ENCODE assay signal across 35 cellular contexts in the genomic region with DNA sequence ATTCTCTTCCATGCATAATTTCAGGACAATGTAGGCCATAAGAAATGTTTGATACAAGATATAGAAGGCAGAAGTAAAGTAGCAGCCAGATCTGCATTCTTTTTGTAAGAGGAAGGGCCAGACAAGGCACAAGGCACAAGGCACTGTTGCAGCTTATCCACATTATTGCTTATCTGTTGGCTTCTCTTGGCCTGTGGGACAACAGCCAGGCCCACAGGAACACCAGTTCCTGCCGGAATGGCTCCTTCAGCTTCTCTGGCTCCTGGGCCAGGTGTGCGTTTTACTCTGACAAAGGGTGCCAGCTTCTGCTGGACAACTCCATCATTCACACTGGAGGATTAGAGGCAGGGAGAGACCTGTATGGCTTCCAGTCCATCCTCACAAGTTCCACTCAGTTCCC.
"Had no signal": no experiment of that assay in that cellular context is flagged by ENCODE, and none has a peak within 500 bp of the region (broad histone marks: within the 10 kb centered on the region; RNA-seq: fewer than 3 reads in every experiment).

No MANE protein-coding gene starts in this region.

- FAIRE-seq: TTC549 had no signal

- H3K27ac Mint-ChIP-seq: activated B cell treated with CpG ODN at 0.5 μM for 24 hours; activated CD4-positive, alpha-beta memory T cell treated with anti-CD3 and anti-CD28 coated beads for 36 hours; activated CD4-positive, alpha-beta T cell treated with anti-CD3 and anti-CD28 coated beads, Interleukin-2, amount 10 ng/mL, durations not matched to agents 24 days and 14 days; activated CD8-positive, alpha-beta T cell treated with anti-CD3 and anti-CD28 coated beads for 36 hours; activated naive CD4-positive, alpha-beta T cell treated with anti-CD3 and anti-CD28 coated beads for 36 hours; activated naive CD4-positive, alpha-beta T cell treated with anti-CD3 and anti-CD28 coated beads, Interleukin-2, amount 50 U/mL, for 72 hours; activated naive CD8-positive, alpha-beta T cell treated with anti-CD3 and anti-CD28 coated beads for 36 hours; activated T-cell treated with anti-CD3 and anti-CD28 coated beads, Interleukin-2, amount 50 U/mL, for 72 hours; activated T-helper 1 cell treated with anti-CD3 and anti-CD28 coated beads, Interleukin-12 subunit alpha, Interleukin-12 subunit beta, Interleukin-2, Interleukin-4 antibody, amounts not matched to agents 30 ng/mL and 10 ng/mL and 1 ng/mL, durations not matched to agents 14 hours and 24 hours and 36 hours; activated T-helper 17 cell treated with anti-CD3 and anti-CD28 coated beads, Interleukin-2, amount 50 U/mL, for 72 hours; T-helper 1 cell treated with Interleukin-12 subunit alpha and Interleukin-12 subunit beta and Interleukin-4 antibody, amounts not matched to agents 30 μg/mL and 1 μg/mL, for 36 hours; T-helper 2 cell treated with Interferon-gamma antibody and Interleukin-4, amounts not matched to agents 5 μg/mL and 100 μg/mL, for 36 hours had no signal

- H3K27ac ChIP-seq: adrenal gland, brain microvascular endothelial cell, breast epithelium, VCaP had no signal

- H3K27me3 ChIP-seq: adrenal gland, brain microvascular endothelial cell, breast epithelium had no signal

- H3K4me3 ChIP-seq: adrenal gland, breast epithelium had no signal

- ATAC-seq: activated CD8-positive, alpha-beta T cell treated with anti-CD3 and anti-CD28 coated beads for 36 hours; activated naive CD4-positive, alpha-beta T cell treated with anti-CD3 and anti-CD28 coated beads, Interleukin-2, amount 50 U/mL, for 72 hours; activated T-cell treated with anti-CD3 and anti-CD28 coated beads, Interleukin-2, amount 50 U/mL, for 4 hours; activated T-cell treated with anti-CD3 and anti-CD28 coated beads, Interleukin-2, amount 50 U/mL, for 72 hours; activated T-helper 17 cell treated with anti-CD3 and anti-CD28 coated beads, Interleukin-2, amount 50 U/mL, for 72 hours had no signal

- DNase-seq: activated B cell treated with CpG ODN at 0.5 μM for 24 hours; activated CD4-positive, alpha-beta memory T cell treated with anti-CD3 and anti-CD28 coated beads for 36 hours; activated CD4-positive, alpha-beta T cell treated with anti-CD3 and anti-CD28 coated beads for 4 hours; activated CD4-positive, alpha-beta T cell treated with anti-CD3 and anti-CD28 coated beads, Interleukin-2, amount 10 ng/mL, durations not matched to agents 24 days and 14 days; activated CD4-positive, alpha-beta T cell treated with anti-CD3 and anti-CD28 coated beads, Interleukin-2, amount 50 U/mL, for 1 hour; activated CD4-positive, alpha-beta T cell treated with anti-CD3 and anti-CD28 coated beads, Interleukin-2, amount 50 U/mL, for 4 hours; activated CD4-positive, CD25-positive, alpha-beta regulatory T cell treated with anti-CD3 and anti-CD28 coated beads, Interleukin-2, amount 50 U/mL, for 72 hours; activated CD8-positive, alpha-beta memory T cell treated with anti-CD3 and anti-CD28 coated beads, Interleukin-2, amount 50 U/mL, for 4 hours; activated CD8-positive, alpha-beta T cell treated with anti-CD3 and anti-CD28 coated beads for 36 hours; activated effector memory CD4-positive, alpha-beta T cell treated with anti-CD3 and anti-CD28 coated beads, Interleukin-2, amount 50 U/mL, for 16 hours; activated gamma-delta T cell treated with Interleukin-2 at 50 U/mL for 16 hours; activated naive CD4-positive, alpha-beta T cell; activated naive CD4-positive, alpha-beta T cell treated with anti-CD3 and anti-CD28 coated beads for 36 hours; activated naive CD4-positive, alpha-beta T cell treated with anti-CD3 and anti-CD28 coated beads, Interleukin-2, amount 50 U/mL, for 16 hours; activated naive CD8-positive, alpha-beta T cell treated with anti-CD3 and anti-CD28 coated beads for 36 hours; activated T-cell treated with anti-CD3 and anti-CD28 coated beads for 4 hours; activated T-cell treated with anti-CD3 and anti-CD28 coated beads, Interleukin-2, amount 50 U/mL, for 1 hour; activated T-cell treated with anti-CD3 and anti-CD28 coated beads, Interleukin-2, amount 50 U/mL, for 4 hours; activated T-cell treated with anti-CD3 and anti-CD28 coated beads, Interleukin-2, amount 50 U/mL, for 72 hours; adrenal gland; amniotic stem cell; aorta; brain microvascular endothelial cell; central memory CD4-positive, alpha-beta T cell; T-helper 1 cell; T-helper 2 cell; T-helper 9 cell had no signal

- H3K4me1 ChIP-seq: adrenal gland, breast epithelium had no signal

- H3K27me3 Mint-ChIP-seq: activated B cell treated with CpG ODN at 0.5 μM for 24 hours; activated CD4-positive, alpha-beta memory T cell treated with anti-CD3 and anti-CD28 coated beads for 36 hours; activated CD4-positive, alpha-beta T cell treated with anti-CD3 and anti-CD28 coated beads, Interleukin-2, amount 10 ng/mL, durations not matched to agents 24 days and 14 days; activated CD8-positive, alpha-beta T cell treated with anti-CD3 and anti-CD28 coated beads for 36 hours; activated naive CD8-positive, alpha-beta T cell treated with anti-CD3 and anti-CD28 coated beads for 36 hours; activated T-helper 17 cell treated with anti-CD3 and anti-CD28 coated beads, Interleukin-2, amount 50 U/mL, for 72 hours had no signal

- H3K4me3 Mint-ChIP-seq: activated B cell treated with CpG ODN at 0.5 μM for 24 hours; activated CD4-positive, alpha-beta memory T cell treated with anti-CD3 and anti-CD28 coated beads for 36 hours; activated CD4-positive, alpha-beta T cell treated with anti-CD3 and anti-CD28 coated beads, Interleukin-2, amount 10 ng/mL, durations not matched to agents 24 days and 14 days; activated CD8-positive, alpha-beta T cell treated with anti-CD3 and anti-CD28 coated beads for 36 hours; activated naive CD4-positive, alpha-beta T cell treated with anti-CD3 and anti-CD28 coated beads for 36 hours; activated naive CD8-positive, alpha-beta T cell treated with anti-CD3 and anti-CD28 coated beads for 36 hours; activated T-cell treated with anti-CD3 and anti-CD28 coated beads, Interleukin-2, amount 50 U/mL, for 4 hours; activated T-cell treated with anti-CD3 and anti-CD28 coated beads, Interleukin-2, amount 50 U/mL, for 72 hours; activated T-helper 1 cell treated with anti-CD3 and anti-CD28 coated beads, Interleukin-12 subunit alpha, Interleukin-12 subunit beta, Interleukin-2, Interleukin-4 antibody, amounts not matched to agents 30 ng/mL and 10 ng/mL and 1 ng/mL, durations not matched to agents 14 hours and 24 hours and 36 hours; activated T-helper 17 cell treated with anti-CD3 and anti-CD28 coated beads, Interleukin-2, amount 50 U/mL, for 72 hours; T-helper 1 cell treated with Interleukin-12 subunit alpha and Interleukin-12 subunit beta and Interleukin-4 antibody, amounts not matched to agents 30 μg/mL and 1 μg/mL, for 36 hours; T-helper 2 cell treated with Interferon-gamma antibody and Interleukin-4, amounts not matched to agents 5 μg/mL and 100 μg/mL, for 36 hours had no signal

- H3K4me1 Mint-ChIP-seq: activated B cell treated with CpG ODN at 0.5 μM for 24 hours; activated CD4-positive, alpha-beta T cell treated with anti-CD3 and anti-CD28 coated beads, Interleukin-2, amount 10 ng/mL, durations not matched to agents 24 days and 14 days; activated naive CD8-positive, alpha-beta T cell treated with anti-CD3 and anti-CD28 coated beads for 36 hours; activated T-helper 17 cell treated with anti-CD3 and anti-CD28 coated beads, Interleukin-2, amount 50 U/mL, for 72 hours had no signal

- H3K9me3 Mint-ChIP-seq: activated B cell treated with CpG ODN at 0.5 μM for 24 hours; activated CD4-positive, alpha-beta memory T cell treated with anti-CD3 and anti-CD28 coated beads for 36 hours; activated CD4-positive, alpha-beta T cell treated with anti-CD3 and anti-CD28 coated beads, Interleukin-2, amount 10 ng/mL, durations not matched to agents 24 days and 14 days; activated CD8-positive, alpha-beta T cell treated with anti-CD3 and anti-CD28 coated beads for 36 hours; activated naive CD4-positive, alpha-beta T cell treated with anti-CD3 and anti-CD28 coated beads, Interleukin-2, amount 50 U/mL, for 72 hours; activated naive CD8-positive, alpha-beta T cell treated with anti-CD3 and anti-CD28 coated beads for 36 hours; activated T-cell treated with anti-CD3 and anti-CD28 coated beads, Interleukin-2, amount 50 U/mL, for 4 hours; activated T-cell treated with anti-CD3 and anti-CD28 coated beads, Interleukin-2, amount 50 U/mL, for 72 hours; activated T-helper 1 cell treated with anti-CD3 and anti-CD28 coated beads, Interleukin-12 subunit alpha, Interleukin-12 subunit beta, Interleukin-2, Interleukin-4 antibody, amounts not matched to agents 30 ng/mL and 10 ng/mL and 1 ng/mL, durations not matched to agents 14 hours and 24 hours and 36 hours; activated T-helper 17 cell treated with anti-CD3 and anti-CD28 coated beads, Interleukin-2, amount 50 U/mL, for 72 hours; T-helper 1 cell treated with Interleukin-12 subunit alpha and Interleukin-12 subunit beta and Interleukin-4 antibody, amounts not matched to agents 30 μg/mL and 1 μg/mL, for 36 hours; T-helper 2 cell treated with Interferon-gamma antibody and Interleukin-4, amounts not matched to agents 5 μg/mL and 100 μg/mL, for 36 hours had no signal

- H3K9me3 ChIP-seq: breast epithelium had no signal
